In the genomic region with DNA sequence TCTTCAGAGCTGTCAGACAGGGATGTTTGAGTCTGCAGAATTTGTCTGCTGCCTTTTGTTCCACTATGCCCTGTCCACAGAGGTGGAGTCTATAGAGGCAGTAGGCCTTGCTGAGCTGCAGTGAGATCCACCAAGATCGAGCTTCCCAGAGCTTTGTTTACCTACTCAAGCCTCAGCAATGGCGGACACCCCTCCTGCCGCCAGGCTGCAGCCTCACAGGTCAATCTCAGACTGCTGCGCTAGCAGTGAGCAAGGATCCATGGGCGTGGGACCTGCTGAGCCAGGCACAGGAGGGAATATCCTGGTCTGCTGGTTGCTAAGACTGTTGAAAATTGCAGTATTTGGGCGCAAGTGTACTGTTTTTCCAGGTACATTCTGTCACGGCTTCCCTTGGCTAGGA, we compare ENCODE assay signal across 26 cellular contexts. TPM values are rescaled to one million over a fixed set of nuclear protein-coding genes. Genes with fewer than 3 reads are reported as not detected.
A peak's percentile ranks its signal among the peaks of the same experiment; 100 is the strongest.
DNase-seq lines count a peak whose midpoint lies in the region; ATAC-seq, FAIRE-seq and TF ChIP-seq lines count a peak whose summit lies in the region.
"Had no signal": no experiment of that assay in that cellular context is flagged by ENCODE, and none has a peak within 500 bp of the region (broad histone marks: within the 10 kb centered on the region; RNA-seq: fewer than 3 reads in every experiment).

No MANE protein-coding gene starts in this region.

- TF ChIP-seq EP300 in HepG2 (IDR thresholded peaks at IDR 0.05; ENCODE audit: low read depth in 2 of 2, low read length in 2 of 2), result no peak
- TF ChIP-seq EP300 in HepG2 (CRISPR knock-in tag; IDR thresholded peaks at IDR 0.05; ENCODE audit: borderline replicate concordance), result no peak
- no peak for TF ChIP-seq EP300 in K562 (IDR thresholded peaks at IDR 0.05; ENCODE audit: low read length)

- TF ChIP-seq CTCF in HepG2 (CRISPR knock-in tag; IDR thresholded peaks at IDR 0.05), result no peak
- TF ChIP-seq CTCF in right lobe of liver (IDR thresholded peaks at IDR 0.05), result no peak
- TF ChIP-seq CTCF in K562 (IDR thresholded peaks at IDR 0.05 in 2 of 3, conservative IDR thresholded peaks at IDR 0.05 in 1 of 3; ENCODE audit: insufficient read depth in 2 of 3, low read depth in 1 of 3, low read length in 3 of 3), result no peak

- BruUV-seq in HepG2 (replicated peaks; lab: Mats Ljungman, UMichigan), result no TSS peak
- no TSS peak for BruUV-seq in K562 (replicated peaks; lab: Mats Ljungman, UMichigan)

- TF ChIP-seq POLR2A in HepG2 (IDR thresholded peaks at IDR 0.05; ENCODE audit: insufficient read depth in 1 of 2, low read depth in 2 of 2, low read length in 2 of 2) (no peak), right lobe of liver (IDR thresholded peaks at IDR 0.05) (no peak), K562 (conservative IDR thresholded peaks at IDR 0.05) (no peak)

- H3K79me2 ChIP-seq in HepG2 (ENCODE audit: insufficient read depth, low read length) (no peaks in the 10 kb centered on the region), K562 (ENCODE audit: control insufficient read depth, insufficient read depth, low read length) (no peaks in the 10 kb centered on the region)

- 8% methylated on average over 3 of the region's 7 CpGs for WGBS in HepG2 (ENCODE audit: low lambda C conversion rate)
- 31% methylated on average over 2 of the region's 7 CpGs for WGBS in right lobe of liver (ENCODE audit: insufficient coverage, low coverage, low lambda C conversion rate, missing lambda C conversion rate)
- WGBS in K562 (ENCODE audit: insufficient coverage, low coverage, missing lambda C conversion rate), result 1% methylated on average over 7 of the region's 7 CpGs

- H3K9me3 ChIP-seq in HepG2 (ENCODE audit: low read length) (no peaks in the 10 kb centered on the region), right lobe of liver (no peaks in the 10 kb centered on the region), K562 (replicated peaks; ENCODE audit: control insufficient read depth, insufficient read depth, low read depth, low read length) (no peaks in the 10 kb centered on the region)
- H3K9me3 ChIP-seq: BE2C, BLaER1 had no signal

- intact Hi-C loops in HepG2 (cut with micrococcal nuclease; ENCODE audit: unreplicated experiment) (no loop called here), right lobe of liver (cut with DNase I) (no loop called here), K562 (cut with micrococcal nuclease) (no loop called here), posterior vena cava (cut with DNase I) (no loop called here)

- POLR2A ChIA-PET in HepG2 (lab: Yijun Ruan, JAX), result no interaction called here
- POLR2A ChIA-PET in K562 (lab: Yijun Ruan, JAX), result no interaction called here

- no peak for TF ChIP-seq RAD21 in HepG2 (CRISPR knock-in tag; IDR thresholded peaks at IDR 0.05)
- TF ChIP-seq RAD21 in K562 (CRISPR knock-in tag; conservative IDR thresholded peaks at IDR 0.05 in 1 of 2, IDR thresholded peaks at IDR 0.05 in 1 of 2), result no peak

- peak overlapping the region in 2 of 3 experiments; percentile 26 to 32; a peak in 3 of 6 replicates for H3K4me3 ChIP-seq in HepG2 (replicated peaks in 1 of 3; ENCODE audit: insufficient read depth in 1 of 3, low read depth in 2 of 3, low read length in 3 of 3)
- H3K4me3 ChIP-seq in right lobe of liver, result no peak overlapping the region
- no peak overlapping the region for H3K4me3 ChIP-seq in K562
- H3K4me3 ChIP-seq: BLaER1, GM12878 had no signal

- H3K4me1 ChIP-seq in HepG2 (ENCODE audit: insufficient read depth, low read length), result no peaks in the 10 kb centered on the region
- no peaks in the 10 kb centered on the region for H3K4me1 ChIP-seq in right lobe of liver
- no peaks in the 10 kb centered on the region for H3K4me1 ChIP-seq in K562 (replicated peaks in 1 of 2; ENCODE audit: control insufficient read depth in 2 of 2, insufficient read depth in 2 of 2, low read length in 2 of 2)
- H3K4me1 ChIP-seq: BE2C, BLaER1 had no signal

- FAIRE-seq in HepG2 (lab: Jason Lieb, UNC) (no peak), K562 (lab: Jason Lieb, UNC) (no peak)
- FAIRE-seq: A204.1, GM12878, GM12892, GM18507 had no signal

- in situ Hi-C loops in HepG2 (cut with HindIII; ENCODE audit: extremely low pct_ligation_motif_present, low pct_unique_long_range_greater_than_20kb) (no loop called here), K562 (cut with MboI) (no loop called here)

- CTCF ChIA-PET in HepG2 (lab: Yijun Ruan, JAX; ENCODE audit: low intra/inter-chr PET ratio, low total read pairs) (no interaction called here), K562 (lab: Yijun Ruan, JAX; ENCODE audit: low intra/inter-chr PET ratio) (no interaction called here)

- ATAC-seq in HepG2 (peak; percentile 49), right lobe of liver (no peak), K562 (no peak), GM19397 (IDR thresholded peaks at IDR 0.05; ENCODE audit: unreplicated experiment) (no peak), GM19328 (IDR thresholded peaks at IDR 0.05; ENCODE audit: unreplicated experiment) (no peak)
- ATAC-seq: GM12878 had no signal

- no peak overlapping the region for H3K27ac ChIP-seq in HepG2 (ENCODE audit: extremely low read length, insufficient read depth, low read length)
- H3K27ac ChIP-seq in right lobe of liver, result no peak overlapping the region
- no peak overlapping the region for H3K27ac ChIP-seq in K562 (ENCODE audit: extremely low read depth, low read depth, low read length)
- H3K27ac ChIP-seq: BLaER1 had no signal

- peak overlapping the region; percentile 61 for H3K4me2 ChIP-seq in HepG2 (ENCODE audit: low read depth, low read length)
- H3K4me2 ChIP-seq in K562 (ENCODE audit: insufficient read depth, low read length), result no peak overlapping the region
- H3K4me2 ChIP-seq: BLaER1 had no signal

- no peaks in the 10 kb centered on the region for H3K9me1 ChIP-seq in K562 (ENCODE audit: control insufficient read depth, insufficient read depth, low read length)

- H3K27me3 ChIP-seq in HepG2 (ENCODE audit: control insufficient read depth in 1 of 2, insufficient read depth in 2 of 2, low read length in 2 of 2) (no peaks in the 10 kb centered on the region), right lobe of liver (no peaks in the 10 kb centered on the region), K562 (ENCODE audit: control insufficient read depth in 2 of 2, insufficient read depth in 2 of 2, low read length in 2 of 2) (peaks cover 0 to 2% of the 10 kb centered on the region in 2 experiments; a peak in 1 of 5 replicates)
- H3K27me3 ChIP-seq: BE2C, BLaER1 had no signal

- H3K9ac ChIP-seq in HepG2 (ENCODE audit: insufficient read depth, low read depth, low read length) (no peak overlapping the region), K562 (ENCODE audit: insufficient read depth in 1 of 2, low read depth in 2 of 2, low read length in 2 of 2) (no peak overlapping the region)
- H3K9ac ChIP-seq: BLaER1 had no signal

- DNase-seq in HepG2 (ENCODE audit: low spot score), result no peak
- no peak for DNase-seq in right lobe of liver
- DNase-seq in K562 (ENCODE audit: extremely low read depth in 1 of 4, low spot score in 3 of 4), result no peak
- peak; percentile 24 for DNase-seq in posterior vena cava (ENCODE audit: low spot score)
- DNase-seq: 8988T; ACHN; BE2C; C1 segment of cervical spinal cord; CD4-positive, alpha-beta memory T cell; CD4-positive, CD25-positive, alpha-beta regulatory T cell; CD8-positive, alpha-beta memory T cell; COR-L47; DMS 273 treated with DMSO at 0.1 percent for 48 hours; DMS153; DMS53; DMS79; DND-41; EL; GDM1 had no signal

- H4K20me1 ChIP-seq in HepG2 (ENCODE audit: insufficient read depth, low read length) (no peaks in the 10 kb centered on the region), K562 (replicated peaks; ENCODE audit: control insufficient read depth, insufficient read depth, low read length) (no peaks in the 10 kb centered on the region)
- H4K20me1 ChIP-seq: BLaER1 had no signal

- H2AFZ ChIP-seq in HepG2 (ENCODE audit: low read length) (peak overlapping the region; percentile 22), K562 (ENCODE audit: low read depth, low read length) (peak overlapping the region; percentile 16; the same call in 1 of the 2 replicates)

- H3K36me3 ChIP-seq in HepG2 (replicated peaks in 1 of 2; ENCODE audit: control insufficient read depth in 1 of 2, insufficient read depth in 2 of 2, low read length in 2 of 2) (no peaks in the 10 kb centered on the region), right lobe of liver (no peaks in the 10 kb centered on the region), K562 (ENCODE audit: control insufficient read depth, insufficient read depth, low read length) (no peaks in the 10 kb centered on the region)
- H3K36me3 ChIP-seq: BE2C, BLaER1 had no signal

RNA-seq across cellular contexts. Expression of gene RAB32, which starts 28.4 kb away (rescaled TPM):
- total RNA-seq in HepG2 (2016; rRNA removed; fragmentation: Illumina TruSeq; extraction: Trizol) (93.9 and 101 TPM in 2 replicates), right lobe of liver (10 to 100 TPM; 12.7 to 55.1 (median 29.2) TPM), K562 (2014; rRNA removed) (11.6 and 16.5 TPM in 2 replicates), K562 (2014; rRNA removed; fragmentation: Illumina TruSeq; extraction: Trizol) (12.2 and 13.8 TPM in 2 replicates), K562 (2015; rRNA removed; fragmentation: Illumina TruSeq; extraction: Trizol) (15.7 and 16.6 TPM in 2 replicates), K562 (2021) (10.5 TPM in 2 replicates), posterior vena cava (10 to 100 TPM; 33.5 to 35.2 TPM)
- total RNA-seq in HepG2 (2016; cell fraction: cytosol; rRNA removed; fragmentation: Illumina TruSeq; extraction: Trizol; ENCODE audit: low read depth), result 83.6 and 91.0 TPM in 2 replicates
- 91.2 and 99.3 TPM in 2 replicates for total RNA-seq in HepG2 (2016; cell fraction: insoluble cytoplasmic fraction; rRNA removed; fragmentation: Illumina TruSeq; extraction: Trizol)
- 119 and 134 TPM in 2 replicates for total RNA-seq in HepG2 (2016; cell fraction: membrane; rRNA removed; fragmentation: Illumina TruSeq; extraction: Trizol)
- 31.7 and 38.6 TPM in 2 replicates for total RNA-seq in HepG2 (2016; cell fraction: nucleus; rRNA removed; fragmentation: Illumina TruSeq; extraction: Trizol)
- polyA plus RNA-seq in HepG2 (2011; rRNA removed) (42.2 and 43.7 TPM in 2 replicates), K562 (2011; rRNA removed) (11.7 and 27.9 TPM in 2 replicates), K562 (2014; fragmentation: Illumina TruSeq; extraction: Trizol) (7.9 and 8.4 TPM in 2 replicates), K562 (2014; fragmentation: Nextera tagmentation; extraction: Ambion mirVana) (1 to 10 TPM; 2.5 to 3.8 TPM), K562 (2014; rRNA removed) (8.6 and 11.0 TPM in 2 replicates)
- polyA plus RNA-seq in HepG2 (2011; cell fraction: cytosol; rRNA removed), result 32.2 and 38.9 TPM in 2 replicates
- polyA plus RNA-seq in HepG2 (2011; cell fraction: nucleus; rRNA removed), result 9.0 and 11.3 TPM in 2 replicates
- polyA plus RNA-seq in HepG2 (2012), result 28.1 and 30.9 TPM in 2 replicates
- 67.2 and 84.6 TPM in 2 replicates for polyA plus RNA-seq in HepG2 (2016; cell fraction: cytosol; fragmentation: Illumina TruSeq; extraction: Trizol; ENCODE audit: low read depth)
- 73.2 and 73.8 TPM in 2 replicates for polyA plus RNA-seq in HepG2 (2016; cell fraction: insoluble cytoplasmic fraction; fragmentation: Illumina TruSeq; extraction: Trizol; ENCODE audit: low read depth)
- 74.1 and 88.0 TPM in 2 replicates for polyA plus RNA-seq in HepG2 (2016; cell fraction: membrane; fragmentation: Illumina TruSeq; extraction: Trizol; ENCODE audit: low read depth)
- polyA plus RNA-seq in HepG2 (2016; cell fraction: nucleus; fragmentation: Illumina TruSeq; extraction: Trizol; ENCODE audit: insufficient read depth, low read depth), result 37.3 and 44.9 TPM in 2 replicates
- polyA minus RNA-seq in HepG2 (2011; rRNA and poly(A)+ RNA removed; ENCODE audit: low replicate concordance), result 9.4 and 16.1 TPM in 2 replicates
- 10.0 TPM in 2 replicates for polyA minus RNA-seq in HepG2 (2011; cell fraction: cytosol; rRNA and poly(A)+ RNA removed)
- 8.1 and 11.8 TPM in 2 replicates for polyA minus RNA-seq in HepG2 (2011; cell fraction: nucleus; rRNA and poly(A)+ RNA removed)
- 1.4 and 1.6 TPM in 2 replicates for total RNA-seq in K562 (2011; cell fraction: chromatin; rRNA removed; ENCODE audit: low replicate concordance)
- 2.0 and 2.3 TPM in 2 replicates for total RNA-seq in K562 (2011; cell fraction: nucleolus; rRNA removed)
- 2.1 and 2.3 TPM in 2 replicates for total RNA-seq in K562 (2011; cell fraction: nucleoplasm; rRNA removed)
- 7.0 and 16.8 TPM in 2 replicates for polyA plus RNA-seq in K562 (2011; cell fraction: cytosol; rRNA removed)
- polyA plus RNA-seq in K562 (2011; cell fraction: nucleus; rRNA removed), result 2.4 and 11.5 TPM in 2 replicates
- 16.4 and 39.5 TPM in 2 replicates for polyA plus RNA-seq in K562 (2012)
- 4.1 and 11.6 TPM in 2 replicates for polyA minus RNA-seq in K562 (2011; rRNA and poly(A)+ RNA removed)
- 1.8 and 4.1 TPM in 2 replicates for polyA minus RNA-seq in K562 (2011; cell fraction: cytosol; rRNA and poly(A)+ RNA removed)
- polyA minus RNA-seq in K562 (2011; cell fraction: nucleus; rRNA and poly(A)+ RNA removed), result 1.6 and 4.9 TPM in 2 replicates
- total RNA-seq: GM12878 had no signal
- polyA plus RNA-seq: CD4-positive, alpha-beta memory T cell had no signal

Comparison
In these comparisons a context has a peak if more than half of its experiments do, and no peak if none do; other contexts are left out.
1. H3K4me3 ChIP-seq: peak in HepG2 (2 of 3); none in right lobe of liver (0 of 3) and K562 (single experiment).
2. Of the 241 proteins assayed by ChIP-seq in both HepG2 and K562: peak only in HepG2: GABPB1, NR2C2 and ZSCAN29; only in K562: none; in both: none; in neither: 237; mixed calls (peak in some experiments, not most) for 1.